In genomic region chr1:31937300-31938183, GRCh38 we compare ENCODE assay signal across 8 cellular contexts. TPM values are rescaled to one million over a fixed set of nuclear protein-coding genes. Genes with fewer than 3 reads are reported as not detected.
A peak's percentile ranks its signal among the peaks of the same experiment; 100 is the strongest.
DNase-seq lines count a peak whose midpoint lies in the region; ATAC-seq and TF ChIP-seq lines count a peak whose summit lies in the region.

No MANE protein-coding gene starts in this region.

- no peaks in the 10 kb centered on the region for H3K27me3 ChIP-seq in PC-3 (ENCODE audit: low read length)
- no peaks in the 10 kb centered on the region for H3K27me3 ChIP-seq in subcutaneous abdominal adipose tissue (ENCODE audit: control insufficient read depth in 5 of 5, insufficient read depth in 4 of 5, low read length in 5 of 5)

- H3K79me2 ChIP-seq in PC-3 (ENCODE audit: low read length) = peaks cover 52% of the 10 kb centered on the region

- no peaks in the 10 kb centered on the region for H3K27me3 Mint-ChIP-seq in neural crest cell (ENCODE audit: low read depth)

- CTCF ChIA-PET in PC-3 (lab: Charles Lee) = interaction anchor here (0.6 to 1.2 kb wide), 5 partner anchors 18 to 411 kb away, joined by 3 to 10 read pairs (median 4); partner anchors contain the start of genes KHDRBS1 and KPNA6

- no peaks in the 10 kb centered on the region for H3K9me2 ChIP-seq in PC-3 (replicated peaks; ENCODE audit: low read length)

- H4K20me1 ChIP-seq in PC-3 (ENCODE audit: low read length) = peaks cover 34% of the 10 kb centered on the region

- no peaks in the 10 kb centered on the region for H3K36me3 Mint-ChIP-seq in neural crest cell (ENCODE audit: low read depth)

- POLR2A ChIA-PET in PC-3 (lab: Charles Lee; ENCODE audit: unreplicated experiment) = interaction anchor here (0.7 to 1.4 kb wide), 4 partner anchors 18 to 76 kb away, joined by 3 to 29 read pairs (median 9); partner anchors contain the start of gene KHDRBS1

- H3K9ac ChIP-seq in PC-3 (ENCODE audit: low read length) = peak overlapping the region; percentile 85
- H3K9ac ChIP-seq in subcutaneous abdominal adipose tissue (ENCODE audit: low read length in 5 of 5) = peak overlapping the region; percentile 90 to 99 (median 97)

- H3K9me3 ChIP-seq in PC-3 (ENCODE audit: low read length) (no peaks in the 10 kb centered on the region), subcutaneous abdominal adipose tissue (ENCODE audit: control insufficient read depth in 5 of 5, low read length in 5 of 5) (no peaks in the 10 kb centered on the region)

- peak overlapping the region; percentile 97 for H3K4me3 Mint-ChIP-seq in neural crest cell

- BruUV-seq in PC-3 (replicated peaks; lab: Mats Ljungman, UMichigan) = no TSS peak

- peaks cover 14% of the 10 kb centered on the region for H3F3A ChIP-seq in PC-3 (ENCODE audit: low read length, unreplicated experiment)

- DNase-seq in NCI-H1417 (lab: John Stamatoyannopoulos, UW) = peak; percentile 53 to 85 (median 79)
- no peak for DNase-seq in NCI-H1417 treated with DMSO at 0.1 percent for 48 hours (lab: John Stamatoyannopoulos, UW)
- peak; percentile 46 for DNase-seq in PC-3
- peak; percentile 78 for DNase-seq in activated effector memory CD4-positive, alpha-beta T cell treated with Interleukin-2 at 50 U/mL for 16 hours
- DNase-seq in fibroblast of villous mesenchyme (ENCODE audit: low read depth) = peak; percentile 79
- DNase-seq in neural crest cell (ENCODE audit: low read depth, low spot score) = peak; percentile 43

- ATAC-seq in HG02763 (IDR thresholded peaks at IDR 0.05; ENCODE audit: unreplicated experiment) = peak; percentile 31
- peak; percentile 50 for ATAC-seq in PC-3

- peak overlapping the region; percentile 87 for H3K4me2 ChIP-seq in PC-3 (ENCODE audit: low read length)

- H3K27ac ChIP-seq in PC-3 (ENCODE audit: low read length) (peak overlapping the region; percentile 98), subcutaneous abdominal adipose tissue (ENCODE audit: low read depth, low read length) (peak overlapping the region; percentile 93)

- H3K36me3 ChIP-seq in PC-3 (ENCODE audit: low read depth, low read length) (0 out of 2 replicates have a peak, but pooled peaks cover 2% of the 10 kb centered on the region), subcutaneous abdominal adipose tissue (ENCODE audit: control insufficient read depth in 5 of 5, insufficient read depth in 5 of 5, low read length in 5 of 5) (no peaks in the 10 kb centered on the region)

- no peak overlapping the region for H2AFZ ChIP-seq in PC-3 (ENCODE audit: low read length)

- TF ChIP-seq CTCF in PC-3 (conservative IDR thresholded peaks at IDR 0.05; ENCODE audit: low read depth, low read length) (no peak), fibroblast of villous mesenchyme (IDR thresholded peaks at IDR 0.05; ENCODE audit: insufficient read depth, low read depth, low read length) (no peak), neural crest cell (conservative IDR thresholded peaks at IDR 0.05) (no peak)

- H3K4me1 ChIP-seq in PC-3 (ENCODE audit: insufficient read depth, low read length) = peaks cover 55% of the 10 kb centered on the region
- H3K4me1 ChIP-seq in subcutaneous abdominal adipose tissue (ENCODE audit: control insufficient read depth in 5 of 5, insufficient read depth in 5 of 5, low read length in 5 of 5) = peaks cover 11 to 69% (median 65%) of the 10 kb centered on the region in 5 donors

- H3K9me3 Mint-ChIP-seq in neural crest cell = no peaks in the 10 kb centered on the region

- peaks cover 40% of the 10 kb centered on the region for H3K4me1 Mint-ChIP-seq in neural crest cell

- H3K4me3 ChIP-seq in PC-3 (ENCODE audit: low read length) (peak overlapping the region; percentile 80), fibroblast of villous mesenchyme (ENCODE audit: low read depth, low read length) (peak overlapping the region; percentile 90), subcutaneous abdominal adipose tissue (ENCODE audit: low read depth in 1 of 5, low read length in 5 of 5) (peak overlapping the region; percentile 78 to 100 (median 99))

- H3K27ac Mint-ChIP-seq in neural crest cell (ENCODE audit: unreplicated experiment) = peak overlapping the region; percentile 97

- intact Hi-C loops in PC-3 (cut with micrococcal nuclease) = loop anchor here (2.0 to 10.0 kb wide), 3 partner anchors 19 to 175 kb away; partner anchors contain the start of genes ADGRB2 and SPOCD1

RNA-seq across cellular contexts. Expression of gene PTP4A2, which starts 0.6 kb away (rescaled TPM):
- total RNA-seq in PC-3 (2014; rRNA removed) (335 and 340 TPM in 2 replicates), fibroblast of villous mesenchyme (388 and 503 TPM in 2 replicates), neural crest cell (189 and 190 TPM in 2 replicates)
